ENCODE assay signal across 25 cellular contexts in genomic region chr20:56324806-56325205, GRCh38.
"Had no signal": no experiment of that assay in that cellular context is flagged by ENCODE, and none has a peak within 500 bp of the region (broad histone marks: within the 10 kb centered on the region; RNA-seq: fewer than 3 reads in every experiment).

No MANE protein-coding gene starts in this region.

- H3K27me3 ChIP-seq: colonic mucosa, esophagus squamous epithelium, gastrocnemius medialis had no signal

- H3K27ac Mint-ChIP-seq: dendritic cell treated with granulocyte-macrophage colony-stimulating factor and Interleukin-4, amounts not matched to agents 40 ng/mL and 50 ng/mL, for 4 days; effector memory CD8-positive, alpha-beta T cell; mesothelial cell of epicardium had no signal

- FAIRE-seq: endothelial cell of umbilical vein, islet of Langerhans, keratinocyte had no signal

- H3K27ac ChIP-seq: colonic mucosa, epithelial cell of prostate, esophagus squamous epithelium, gastrocnemius medialis, heart right ventricle, left lung, lower lobe of right lung had no signal

- ATAC-seq: effector memory CD8-positive, alpha-beta T cell; gastrocnemius medialis; heart right ventricle; left cardiac atrium; left lung; left ventricle myocardium superior; lower lobe of right lung; mucosa of descending colon had no signal

- H3K4me1 ChIP-seq: colonic mucosa, esophagus squamous epithelium, gastrocnemius medialis, heart right ventricle, left lung, lower lobe of right lung had no signal

- H3K4me1 Mint-ChIP-seq: mesothelial cell of epicardium had no signal

- H3K9me3 ChIP-seq: colonic mucosa, esophagus squamous epithelium, gastrocnemius medialis, heart right ventricle, left lung, lower lobe of right lung, mucosa of descending colon had no signal

- DNase-seq: colonic mucosa; cortex of kidney; effector CD8-positive, alpha-beta T cell; effector memory CD8-positive, alpha-beta T cell; erythroblast; esophagus squamous epithelium; foreskin fibroblast; foreskin melanocyte; gastrocnemius medialis; glutamatergic neuron; head of caudate nucleus; heart right ventricle; hippocampal formation; left cardiac atrium; left lung; left ventricle myocardium superior; lower lobe of right lung; mesenchymal stem cell; mucosa of descending colon had no signal

- H3K36me3 ChIP-seq: colonic mucosa, esophagus squamous epithelium, gastrocnemius medialis, heart right ventricle, left lung, lower lobe of right lung had no signal

- H3K9me3 Mint-ChIP-seq: dendritic cell treated with granulocyte-macrophage colony-stimulating factor and Interleukin-4, amounts not matched to agents 40 ng/mL and 50 ng/mL, for 4 days; effector memory CD8-positive, alpha-beta T cell had no signal

- H3K4me3 ChIP-seq: colonic mucosa, esophagus squamous epithelium, gastrocnemius medialis, heart right ventricle, left lung, lower lobe of right lung, mucosa of descending colon had no signal

- H3K4me3 Mint-ChIP-seq: dendritic cell treated with granulocyte-macrophage colony-stimulating factor and Interleukin-4, amounts not matched to agents 40 ng/mL and 50 ng/mL, for 4 days; effector memory CD8-positive, alpha-beta T cell; mesothelial cell of epicardium had no signal
